Comparison of ENCODE assay signal across 10 cellular contexts in genomic region chr9:123338710-123339665, GRCh38.
DNase-seq lines count a peak whose midpoint lies in the region; ATAC-seq and TF ChIP-seq lines count a peak whose summit lies in the region.
"Had no signal": no experiment of that assay in that cellular context is flagged by ENCODE, and none has a peak within 500 bp of the region (broad histone marks: within the 10 kb centered on the region; RNA-seq: fewer than 3 reads in every experiment).

No MANE protein-coding gene starts in this region.

- H3K27ac ChIP-seq in HEK293 (ENCODE audit: extremely low read depth, low read depth, low read length) (no peak overlapping the region), OCI-LY1 (ENCODE audit: low read depth, low read length, poor library complexity, severe bottlenecking) (peak overlapping the region; percentile 100)

- peak overlapping the region; percentile 89 for H3K9ac ChIP-seq in OCI-LY1 (ENCODE audit: low read length)

- H3K9me3 ChIP-seq in HEK293 (ENCODE audit: control insufficient read depth, insufficient read depth, low read depth, low read length) (no peaks in the 10 kb centered on the region), OCI-LY1 (ENCODE audit: low read length) (no peaks in the 10 kb centered on the region)

- no peaks in the 10 kb centered on the region for H3K36me3 ChIP-seq in HEK293 (ENCODE audit: control insufficient read depth in 2 of 2, insufficient read depth in 1 of 2, low read length in 2 of 2)
- no peaks in the 10 kb centered on the region for H3K36me3 ChIP-seq in OCI-LY1 (ENCODE audit: insufficient read depth, low read length)

- H3K4me1 Mint-ChIP-seq in stimulated activated naive CD8-positive, alpha-beta T cell treated with anti-CD3 and anti-CD28 coated beads, Interleukin-15, amount 100 ng/mL, for 72 hours: peaks cover 59% of the 10 kb centered on the region

- H3F3A ChIP-seq in OCI-LY1 (ENCODE audit: insufficient read depth, low read length): 0 out of 2 replicates have a peak, but pooled peaks cover 4% of the 10 kb centered on the region

- no peaks in the 10 kb centered on the region for H3K9me3 Mint-ChIP-seq in stimulated activated naive CD8-positive, alpha-beta T cell treated with anti-CD3 and anti-CD28 coated beads, Interleukin-15, amount 100 ng/mL, for 72 hours
- H3K9me3 Mint-ChIP-seq: neural crest cell had no signal

- H3K79me2 ChIP-seq in OCI-LY1 (ENCODE audit: insufficient read depth, low read length): no peaks in the 10 kb centered on the region

- H4K20me1 ChIP-seq in OCI-LY1 (ENCODE audit: insufficient read depth, low read length): no peaks in the 10 kb centered on the region

- CTCF ChIA-PET in HEK293 (lab: Yijun Ruan, JAX): interaction anchor here (0.6 to 3.0 kb wide), 2 partner anchors 9 to 11 kb away, joined by 3 to 11 read pairs; no protein-coding TSS in a partner anchor

- peak; percentile 29 for TF ChIP-seq CTCF in GM12873 (IDR thresholded peaks at IDR 0.05; ENCODE audit: insufficient read depth, low read depth, low read length, missing control alignments)
- TF ChIP-seq CTCF in HEK293 (tag by site-specific recombination; IDR thresholded peaks at IDR 0.05): no peak
- TF ChIP-seq CTCF in OCI-LY1 (IDR thresholded peaks at IDR 0.05; ENCODE audit: low read length): no peak

- H3K4me1 ChIP-seq in HEK293 (ENCODE audit: control insufficient read depth, insufficient read depth, low read length) (no peaks in the 10 kb centered on the region), OCI-LY1 (ENCODE audit: insufficient read depth, low read length, severe bottlenecking) (peaks cover 99% of the 10 kb centered on the region)

- ATAC-seq in stimulated activated naive CD8-positive, alpha-beta T cell treated with anti-CD3 and anti-CD28 coated beads, Interleukin-15, amount 100 ng/mL, for 72 hours: peak; percentile 90

- no peak overlapping the region for H2AFZ ChIP-seq in OCI-LY1 (ENCODE audit: low read length)

- peak; percentile 29 for DNase-seq in activated effector memory CD4-positive, alpha-beta T cell treated with Interleukin-2 at 50 U/mL for 16 hours
- DNase-seq in middle frontal gyrus (ENCODE audit: extremely low spot score, low spot score): peak; percentile 72
- peak; percentile 77 to 88 for DNase-seq in stimulated activated naive CD8-positive, alpha-beta T cell treated with anti-CD3 and anti-CD28 coated beads, Interleukin-15, amount 100 ng/mL, for 72 hours
- no peak for DNase-seq in NCI-H187 (lab: John Stamatoyannopoulos, UW)
- no peak for DNase-seq in superior temporal gyrus (ENCODE audit: extremely low spot score)
- DNase-seq: IMR-90 had no signal

- H3K4me3 Mint-ChIP-seq in stimulated activated naive CD8-positive, alpha-beta T cell treated with anti-CD3 and anti-CD28 coated beads, Interleukin-15, amount 100 ng/mL, for 72 hours: peak overlapping the region; percentile 88 to 96
- H3K4me3 Mint-ChIP-seq: neural crest cell had no signal

- H3K27me3 ChIP-seq in OCI-LY1 (ENCODE audit: insufficient read depth, low read length): no peaks in the 10 kb centered on the region

- peak overlapping the region; percentile 80 for H3K4me2 ChIP-seq in OCI-LY1 (ENCODE audit: low read length)

- POLR2A ChIA-PET in HEK293 (lab: Yijun Ruan, JAX): interaction anchor here (0.5 kb wide), 1 partner anchor 1182 kb away, joined by 4 read pairs; no protein-coding TSS in a partner anchor

- H3K27ac Mint-ChIP-seq in stimulated activated naive CD8-positive, alpha-beta T cell treated with anti-CD3 and anti-CD28 coated beads, Interleukin-15, amount 100 ng/mL, for 72 hours: peak overlapping the region; percentile 98 to 99

- H3K4me3 ChIP-seq in HEK293 (ENCODE audit: low read depth, low read length) (no peak overlapping the region), OCI-LY1 (ENCODE audit: low read depth, low read length, poor library complexity, severe bottlenecking) (peak overlapping the region; percentile 56)

- H3K9me2 ChIP-seq in OCI-LY1 (ENCODE audit: low read depth, low read length): no peaks in the 10 kb centered on the region

- H3K27me3 Mint-ChIP-seq in stimulated activated naive CD8-positive, alpha-beta T cell treated with anti-CD3 and anti-CD28 coated beads, Interleukin-15, amount 100 ng/mL, for 72 hours: no peaks in the 10 kb centered on the region

TF ChIP-seq in HEK293, 187 proteins besides CTCF, POLR2A, EP300 and RAD21:
- TF ChIP-seq ZNF768 (tag by site-specific recombination; IDR thresholded peaks at IDR 0.05) (peak; percentile 74; the same call in 1 of the 2 replicates), ZNF16 (tag by site-specific recombination; IDR thresholded peaks at IDR 0.05; ENCODE audit: low read depth) (peak; percentile 76), ZNF747 (tag by site-specific recombination; IDR thresholded peaks at IDR 0.05) (no peak)

Comparison
In these comparisons a context has a peak if more than half of its experiments do, and no peak if none do; other contexts are left out.
1. DNase-seq: peak in activated effector memory CD4-positive, alpha-beta T cell treated with Interleukin-2 at 50 U/mL for 16 hours (single experiment), middle frontal gyrus (single experiment) and stimulated activated naive CD8-positive, alpha-beta T cell treated with anti-CD3 and anti-CD28 coated beads, Interleukin-15, amount 100 ng/mL, for 72 hours (2 of 2); none in NCI-H187 (0 of 2) and superior temporal gyrus (single experiment).